ENCODE assay signal across 1 cellular context in genomic region chr14:64928239-64929002, GRCh38.
TF ChIP-seq lines count a peak whose summit lies in the region.

No MANE protein-coding gene starts in this region.

TF ChIP-seq in GM23338, 12 proteins besides CTCF, POLR2A, EP300 and RAD21 (continued from another document):
- TF ChIP-seq REST (IDR thresholded peaks at IDR 0.05; ENCODE audit: unreplicated experiment) (no peak), POLR2AphosphoS5 (IDR thresholded peaks at IDR 0.05; ENCODE audit: low read depth) (no peak)
TF ChIP-seq in GM23338: peak in this region for 0.
